Comparison of ENCODE assay signal across 1 cellular context in genomic region chr12:48780381-48781025, GRCh38.
TF ChIP-seq lines count a peak whose summit lies in the region.

No MANE protein-coding gene starts in this region.

TF ChIP-seq in IMR-90, 13 proteins besides CTCF, POLR2A, EP300 and RAD21:
- no peak for TF ChIP-seq MAFK (IDR thresholded peaks at IDR 0.05; ENCODE audit: low read depth, low read length)
- TF ChIP-seq CHD1 (IDR thresholded peaks at IDR 0.05; ENCODE audit: low read depth, low read length), result no peak
- TF ChIP-seq SMC3 (IDR thresholded peaks at IDR 0.05; ENCODE audit: low read depth, low read length), result no peak
- no peak for TF ChIP-seq FOS (IDR thresholded peaks at IDR 0.05; ENCODE audit: low read depth, low read length)
- TF ChIP-seq NFE2L2 (IDR thresholded peaks at IDR 0.05; ENCODE audit: low read depth, low read length), result no peak
- TF ChIP-seq MAZ (IDR thresholded peaks at IDR 0.05; ENCODE audit: borderline replicate concordance, low read depth, low read length), result no peak
- no peak for TF ChIP-seq RFX5 (IDR thresholded peaks at IDR 0.05; ENCODE audit: low read depth, low read length)
- TF ChIP-seq RCOR1 (IDR thresholded peaks at IDR 0.05; ENCODE audit: insufficient replicate concordance, low read length), result no peak
- TF ChIP-seq BHLHE40 (IDR thresholded peaks at IDR 0.05; ENCODE audit: low read depth, low read length), result no peak
- TF ChIP-seq MXI1 (IDR thresholded peaks at IDR 0.05; ENCODE audit: borderline replicate concordance, low read depth, low read length), result no peak
- TF ChIP-seq CEBPB (IDR thresholded peaks at IDR 0.05; ENCODE audit: low read depth, low read length), result no peak
- no peak for TF ChIP-seq ELK1 (IDR thresholded peaks at IDR 0.05; ENCODE audit: borderline replicate concordance, low read depth, low read length)
